Comparison of ENCODE assay signal across 11 cellular contexts in the genomic region with DNA sequence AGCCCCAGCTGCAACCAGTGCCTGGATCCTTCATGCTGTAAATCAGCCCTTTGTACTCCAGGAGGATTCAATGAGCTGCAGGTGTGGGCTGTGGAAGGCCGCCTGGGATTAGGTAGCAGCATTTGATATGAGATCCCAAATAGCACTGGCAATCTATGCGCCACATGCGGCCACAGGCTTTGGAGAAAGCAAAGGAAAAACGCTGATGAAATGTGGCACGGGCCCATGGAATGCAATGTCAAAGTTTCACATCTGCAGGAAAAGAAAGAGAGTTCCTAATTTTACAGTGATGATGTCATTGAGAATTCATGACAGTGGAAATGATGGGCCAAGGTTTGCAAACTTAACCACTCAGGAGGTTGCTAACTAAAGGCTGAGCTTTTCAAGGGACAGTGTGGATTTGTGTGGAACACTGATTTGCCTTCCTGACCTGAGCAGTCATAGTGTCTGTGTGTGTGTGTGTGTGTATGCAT.
DNase-seq lines count a peak whose midpoint lies in the region; ATAC-seq and TF ChIP-seq lines count a peak whose summit lies in the region.
"Had no signal": no experiment of that assay in that cellular context is flagged by ENCODE, and none has a peak within 500 bp of the region (broad histone marks: within the 10 kb centered on the region; RNA-seq: fewer than 3 reads in every experiment).

No MANE protein-coding gene starts in this region.

- TF ChIP-seq POLR2A in lower leg skin (IDR thresholded peaks at IDR 0.05) = no peak

- H3K27me3 ChIP-seq in WERI-Rb-1 (ENCODE audit: insufficient read depth, low read depth, severe bottlenecking) = peaks cover 68% of the 10 kb centered on the region
- H3K27me3 ChIP-seq: BLaER1 had no signal

- no peaks in the 10 kb centered on the region for H3K27me3 Mint-ChIP-seq in glutamatergic neuron (ENCODE audit: unreplicated experiment)

- no peaks in the 10 kb centered on the region for H3K9me3 ChIP-seq in WERI-Rb-1 (ENCODE audit: severe bottlenecking)
- H3K9me3 ChIP-seq: BLaER1 had no signal

- H3K4me1 Mint-ChIP-seq in glutamatergic neuron (ENCODE audit: low read depth, unreplicated experiment) = peaks cover 4% of the 10 kb centered on the region

- no peak for ATAC-seq in HG03432 (IDR thresholded peaks at IDR 0.05; ENCODE audit: unreplicated experiment)

- no peaks in the 10 kb centered on the region for H3K36me3 ChIP-seq in WERI-Rb-1
- H3K36me3 ChIP-seq: BLaER1 had no signal

- DNase-seq in A172 (ENCODE audit: low spot score) (peak; percentile 90), M059J (ENCODE audit: low read depth) (peak; percentile 65), choroid plexus epithelial cell (ENCODE audit: low read depth) (peak; percentile 81), lower leg skin (ENCODE audit: low spot score in 2 of 2) (peak; percentile 38 to 92), WERI-Rb-1 (no peak), 8988T (no peak), glutamatergic neuron (no peak)
- DNase-seq: activated T-cell treated with anti-CD3 and anti-CD28 coated beads, Interleukin-2, amount 50 U/mL, for 1 hour had no signal

- no peaks in the 10 kb centered on the region for H3K36me3 Mint-ChIP-seq in glutamatergic neuron (ENCODE audit: unreplicated experiment)

- 13 to 15% methylated on average over 5 of the region's 5 CpGs for WGBS in lower leg skin, 2 donors

- TF ChIP-seq CTCF in choroid plexus epithelial cell (conservative IDR thresholded peaks at IDR 0.05; ENCODE audit: low read depth, low read length) = no peak
- TF ChIP-seq CTCF in lower leg skin (IDR thresholded peaks at IDR 0.05) = no peak
- TF ChIP-seq CTCF in WERI-Rb-1 (IDR thresholded peaks at IDR 0.05; ENCODE audit: low read depth, low read length) = no peak
- no peak for TF ChIP-seq CTCF in glutamatergic neuron (IDR thresholded peaks at IDR 0.05; ENCODE audit: partially characterized antibody, unreplicated experiment)

- H3K4me3 Mint-ChIP-seq in glutamatergic neuron (ENCODE audit: unreplicated experiment) = no peak overlapping the region
- H3K4me3 Mint-ChIP-seq: T-helper 1 cell treated with Interleukin-12 subunit alpha and Interleukin-12 subunit beta and Interleukin-4 antibody, amounts not matched to agents 30 μg/mL and 1 μg/mL, for 36 hours had no signal

- H3K4me3 ChIP-seq in choroid plexus epithelial cell (ENCODE audit: low read depth, low read length) = no peak overlapping the region
- H3K4me3 ChIP-seq in lower leg skin (ENCODE audit: low read depth, poor library complexity, severe bottlenecking) = no peak overlapping the region
- no peak overlapping the region for H3K4me3 ChIP-seq in WERI-Rb-1 (ENCODE audit: low read depth, low read length)
- H3K4me3 ChIP-seq: BLaER1 had no signal

- intact Hi-C loops in lower leg skin (cut with DNase I; ENCODE audit: low total_unique reads) = no loop called here

- no peaks in the 10 kb centered on the region for H3K9me3 Mint-ChIP-seq in glutamatergic neuron (ENCODE audit: unreplicated experiment)
- H3K9me3 Mint-ChIP-seq: T-helper 1 cell treated with Interleukin-12 subunit alpha and Interleukin-12 subunit beta and Interleukin-4 antibody, amounts not matched to agents 30 μg/mL and 1 μg/mL, for 36 hours had no signal

- H3K27ac ChIP-seq in WERI-Rb-1 = no peak overlapping the region
- H3K27ac ChIP-seq: BLaER1 had no signal

- H3K27ac Mint-ChIP-seq in glutamatergic neuron (ENCODE audit: unreplicated experiment) = no peak overlapping the region
- H3K27ac Mint-ChIP-seq: T-helper 1 cell treated with Interleukin-12 subunit alpha and Interleukin-12 subunit beta and Interleukin-4 antibody, amounts not matched to agents 30 μg/mL and 1 μg/mL, for 36 hours had no signal

Comparison
In these comparisons a context has a peak if more than half of its experiments do, and no peak if none do; other contexts are left out.
1. DNase-seq: peak in A172 (single experiment), M059J (single experiment), choroid plexus epithelial cell (single experiment) and lower leg skin (2 of 2); none in WERI-Rb-1 (single experiment), 8988T (single experiment) and glutamatergic neuron (single experiment).